9 cellular contexts compared by ENCODE assay signal in the genomic region with DNA sequence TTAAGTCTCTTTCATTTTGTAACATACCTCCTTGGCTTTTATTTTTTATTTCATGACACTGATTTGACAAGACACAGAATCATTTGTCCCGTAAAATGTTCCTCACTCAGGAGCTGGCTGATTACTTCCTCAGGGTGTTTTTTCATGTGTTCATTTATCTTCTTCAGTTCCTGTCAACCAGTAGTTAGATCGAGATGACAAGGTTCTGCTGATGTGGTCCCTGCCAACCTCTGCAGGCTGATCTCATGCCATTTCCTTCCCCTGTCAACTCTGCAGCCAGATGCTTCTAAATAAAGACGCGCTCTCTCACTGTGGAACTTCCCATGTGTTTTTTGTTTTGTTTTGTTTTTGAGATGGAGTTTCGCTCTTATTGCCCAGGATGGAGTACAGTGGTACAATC. TPM values are rescaled to one million over a fixed set of nuclear protein-coding genes. Genes with fewer than 3 reads are reported as not detected.
DNase-seq lines count a peak whose midpoint lies in the region; ATAC-seq, FAIRE-seq and TF ChIP-seq lines count a peak whose summit lies in the region.
"Had no signal": no experiment of that assay in that cellular context is flagged by ENCODE, and none has a peak within 500 bp of the region (broad histone marks: within the 10 kb centered on the region; RNA-seq: fewer than 3 reads in every experiment).

No MANE protein-coding gene starts in this region.

- no peak overlapping the region for H3K4me3 ChIP-seq in endothelial cell of umbilical vein (replicated peaks in 1 of 3; ENCODE audit: insufficient read depth in 1 of 3, low read depth in 1 of 3, low read length in 3 of 3)

- H3K79me2 ChIP-seq in endothelial cell of umbilical vein (ENCODE audit: control insufficient read depth, insufficient read depth, low read length) (no peaks in the 10 kb centered on the region), H9 (ENCODE audit: insufficient read depth, low read length) (no peaks in the 10 kb centered on the region)

- no peak overlapping the region for H2BK12ac ChIP-seq in H9 (ENCODE audit: insufficient read length, low read depth, low read length)

- H3K4me2 ChIP-seq in endothelial cell of umbilical vein (ENCODE audit: insufficient read depth, low read length), result peak overlapping the region; percentile 24
- no peak overlapping the region for H3K4me2 ChIP-seq in H9 (ENCODE audit: insufficient read depth, insufficient read length, low read length)

- no peak overlapping the region for H4K91ac ChIP-seq in H9 (ENCODE audit: insufficient read length, low read depth, low read length)

- H3K27me3 ChIP-seq in endothelial cell of umbilical vein (ENCODE audit: control insufficient read depth in 2 of 2, insufficient read depth in 2 of 2, low read length in 2 of 2) (peaks cover 2 to 9% of the 10 kb centered on the region in 2 experiments), H9 (ENCODE audit: insufficient read depth, low read length) (no peaks in the 10 kb centered on the region; the same call in 1 of the 2 replicates)

- TF ChIP-seq POLR2A in endothelial cell of umbilical vein (IDR thresholded peaks at IDR 0.05; ENCODE audit: low read depth, low read length), result no peak

- no peak overlapping the region for H3K9ac ChIP-seq in endothelial cell of umbilical vein (replicated peaks; ENCODE audit: extremely low read depth, insufficient read depth, low read length)
- H3K9ac ChIP-seq in H9 (ENCODE audit: extremely low read depth, insufficient read length, low read length), result no peak overlapping the region

- no peak overlapping the region for H2AFZ ChIP-seq in endothelial cell of umbilical vein (ENCODE audit: low read depth, low read length)
- no peak overlapping the region for H2AFZ ChIP-seq in H9 (ENCODE audit: low read length)

- no peaks in the 10 kb centered on the region for H3K36me3 ChIP-seq in endothelial cell of umbilical vein (ENCODE audit: control insufficient read depth in 2 of 2, extremely low read depth in 1 of 2, insufficient read depth in 2 of 2, low read length in 2 of 2)

- H4K20me1 ChIP-seq in endothelial cell of umbilical vein (replicated peaks; ENCODE audit: control insufficient read depth, extremely low read depth, insufficient read depth, low read length) (no peaks in the 10 kb centered on the region), H9 (ENCODE audit: control insufficient read depth, insufficient read depth, insufficient read length) (no peaks in the 10 kb centered on the region)

- no peaks in the 10 kb centered on the region for H3K36me3 Mint-ChIP-seq in activated T-cell treated with anti-CD3 and anti-CD28 coated beads, Interleukin-2, amount 50 U/mL, for 4 hours (ENCODE audit: insufficient read depth)
- no peaks in the 10 kb centered on the region for H3K36me3 Mint-ChIP-seq in stimulated activated naive B cell treated with anti-CD40 and anti-IgM and Interleukin-4, amounts not matched to agents 10 μg/mL and 1 μg/mL and 100 μg/mL, for 72 hours
- H3K36me3 Mint-ChIP-seq in H9 (ENCODE audit: insufficient read depth in 1 of 3, low read depth in 3 of 3), result no peaks in the 10 kb centered on the region

- no peaks in the 10 kb centered on the region for H3K9me3 Mint-ChIP-seq in activated T-cell treated with anti-CD3 and anti-CD28 coated beads, Interleukin-2, amount 50 U/mL, for 4 hours
- no peaks in the 10 kb centered on the region for H3K9me3 Mint-ChIP-seq in stimulated activated naive B cell treated with anti-CD40 and anti-IgM and Interleukin-4, amounts not matched to agents 10 μg/mL and 1 μg/mL and 100 μg/mL, for 72 hours
- no peaks in the 10 kb centered on the region for H3K9me3 Mint-ChIP-seq in H9

- H2AK5ac ChIP-seq in H9 (ENCODE audit: insufficient read length, low read length), result no peak overlapping the region

- peaks cover 12% of the 10 kb centered on the region for H3K4me1 Mint-ChIP-seq in activated T-cell treated with anti-CD3 and anti-CD28 coated beads, Interleukin-2, amount 50 U/mL, for 4 hours (ENCODE audit: low read depth)
- peaks cover 15 to 32% of the 10 kb centered on the region in 2 donors for H3K4me1 Mint-ChIP-seq in stimulated activated naive B cell treated with anti-CD40 and anti-IgM and Interleukin-4, amounts not matched to agents 10 μg/mL and 1 μg/mL and 100 μg/mL, for 72 hours
- H3K4me1 Mint-ChIP-seq in H9, result peaks cover 20 to 21% of the 10 kb centered on the region in 2 experiments

- WGBS in H9 (ENCODE audit: extremely low coverage, insufficient read length, low lambda C conversion rate), result no CpG with 5 or more reads among the region's 5 CpGs

- DNase-seq in activated T-cell treated with anti-CD3 and anti-CD28 coated beads, Interleukin-2, amount 50 U/mL, for 4 hours, result no peak
- DNase-seq in activated T-cell treated with anti-CD3 and anti-CD28 coated beads, Interleukin-2, amount 50 U/mL, for 48 hours, result no peak
- DNase-seq in endothelial cell of umbilical vein (ENCODE audit: low read depth, low spot score) (peak; percentile 48), COLO829 (ENCODE audit: low spot score) (no peak), NCI-H446 treated with DMSO at 0.1 percent for 48 hours (lab: John Stamatoyannopoulos, UW) (no peak), H9 (no peak)
- no peak for DNase-seq in stimulated activated naive B cell treated with anti-CD40 and anti-IgM and Interleukin-4, amounts not matched to agents 10 μg/mL and 1 μg/mL and 100 μg/mL, for 72 hours
- DNase-seq: NCI-H1105 treated with DMSO at 0.1 percent for 48 hours had no signal

- intact Hi-C loops in endothelial cell of umbilical vein (cut with micrococcal nuclease), result no loop called here

- H3K14ac ChIP-seq in H9 (ENCODE audit: insufficient read depth, low read length), result no peak overlapping the region

- dilution Hi-C loops in endothelial cell of umbilical vein (cut with MboI; ENCODE audit: extremely low pct_ligation_motif_present, low sequenced_read_pairs), result no loop called here

- no peak overlapping the region for H2BK20ac ChIP-seq in H9 (ENCODE audit: low read depth, low read length, poor library complexity, severe bottlenecking)

- H3K27ac ChIP-seq in endothelial cell of umbilical vein (ENCODE audit: insufficient read depth, low read depth, low read length) (no peak overlapping the region), H9 (ENCODE audit: insufficient read length, low read depth, low read length) (no peak overlapping the region)

- no peak overlapping the region for H4K8ac ChIP-seq in H9 (replicated peaks; ENCODE audit: insufficient read length, low read depth, low read length)

- H3K23ac ChIP-seq in H9 (ENCODE audit: insufficient read length, low read depth, low read length), result no peak overlapping the region

- CTCF ChIA-PET in endothelial cell of umbilical vein (lab: Charles Lee), result interaction anchor here (0.9 to 1.3 kb wide), 2 partner anchors 12 to 18 kb away, joined by 3 read pairs; no protein-coding TSS in a partner anchor

- ATAC-seq in activated T-cell treated with anti-CD3 and anti-CD28 coated beads, Interleukin-2, amount 50 U/mL, for 4 hours, result peak; percentile 66 to 84
- ATAC-seq in SK-N-SH treated with all-trans-retinoic acid at 6 μM for 48 hours, result peak; percentile 59
- ATAC-seq in stimulated activated naive B cell treated with anti-CD40 and anti-IgM and Interleukin-4, amounts not matched to agents 10 μg/mL and 1 μg/mL and 100 μg/mL, for 72 hours (replicated peaks), result peak; percentile 89 to 92

- peak overlapping the region; percentile 52 for H3K27ac Mint-ChIP-seq in stimulated activated naive B cell treated with anti-CD40 and anti-IgM and Interleukin-4, amounts not matched to agents 10 μg/mL and 1 μg/mL and 100 μg/mL, for 72 hours
- H3K27ac Mint-ChIP-seq in H9, result no peak overlapping the region

- no peak overlapping the region for H3K18ac ChIP-seq in H9 (ENCODE audit: insufficient read length, low read depth, low read length)

- BruUV-seq in endothelial cell of umbilical vein (replicated peaks; lab: Mats Ljungman, UMichigan), result no TSS peak

- H3K27me3 Mint-ChIP-seq in activated T-cell treated with anti-CD3 and anti-CD28 coated beads, Interleukin-2, amount 50 U/mL, for 4 hours (ENCODE audit: low read depth), result peaks cover 24% of the 10 kb centered on the region
- H3K27me3 Mint-ChIP-seq in stimulated activated naive B cell treated with anti-CD40 and anti-IgM and Interleukin-4, amounts not matched to agents 10 μg/mL and 1 μg/mL and 100 μg/mL, for 72 hours, result peaks cover 45 to 69% of the 10 kb centered on the region in 2 donors
- peaks cover 68% of the 10 kb centered on the region for H3K27me3 Mint-ChIP-seq in H9 (ENCODE audit: low read depth)

- no peaks in the 10 kb centered on the region for H3K23me2 ChIP-seq in H9 (ENCODE audit: insufficient read length, low read depth, low read length, poor library complexity, severe bottlenecking)

- POLR2A ChIA-PET in endothelial cell of umbilical vein (lab: Charles Lee), result no interaction called here

- peak; percentile 88 for FAIRE-seq in endothelial cell of umbilical vein (lab: Jason Lieb, UNC)

- no peak overlapping the region for H4K5ac ChIP-seq in H9 (ENCODE audit: insufficient read length, low read depth, low read length)

- H3K9me3 ChIP-seq in endothelial cell of umbilical vein (replicated peaks; ENCODE audit: control insufficient read depth, insufficient read depth, low read length) (no peaks in the 10 kb centered on the region), H9 (ENCODE audit: control insufficient read depth, low read depth, low read length) (no peaks in the 10 kb centered on the region)

- no peak overlapping the region for H3K56ac ChIP-seq in H9 (ENCODE audit: insufficient read length, low read depth, low read length)

- peaks cover 8% of the 10 kb centered on the region for H3K4me1 ChIP-seq in endothelial cell of umbilical vein (ENCODE audit: control insufficient read depth, extremely low read depth, insufficient read depth, low read length)
- H3K4me1 ChIP-seq in H9 (ENCODE audit: insufficient read depth, low read length), result no peaks in the 10 kb centered on the region

- H3K4ac ChIP-seq in H9 (ENCODE audit: low read depth, low read length), result no peak overlapping the region

- H2BK5ac ChIP-seq in H9 (ENCODE audit: insufficient read length, low read length), result no peak overlapping the region

- H3T11ph ChIP-seq in H9 (ENCODE audit: low read length), result no peak overlapping the region

- TF ChIP-seq CTCF in endothelial cell of umbilical vein (IDR thresholded peaks at IDR 0.05; ENCODE audit: extremely low read depth in 1 of 2, insufficient read depth in 1 of 2, low read depth in 1 of 2, low read length in 2 of 2) (no peak), H9 (conservative IDR thresholded peaks at IDR 0.05) (no peak)

- peak overlapping the region; percentile 48 for H3K4me3 Mint-ChIP-seq in activated T-cell treated with anti-CD3 and anti-CD28 coated beads, Interleukin-2, amount 50 U/mL, for 4 hours
- H3K4me3 Mint-ChIP-seq in stimulated activated naive B cell treated with anti-CD40 and anti-IgM and Interleukin-4, amounts not matched to agents 10 μg/mL and 1 μg/mL and 100 μg/mL, for 72 hours, result peak overlapping the region; percentile 50 to 63
- no peak overlapping the region; a peak in 1 of 5 replicates for H3K4me3 Mint-ChIP-seq in H9

- no peak overlapping the region for H2BK120ac ChIP-seq in H9 (ENCODE audit: low read depth, low read length, poor library complexity, severe bottlenecking)

- H3K79me1 ChIP-seq in H9 (ENCODE audit: insufficient read depth, low read depth, low read length, poor library complexity, severe bottlenecking), result no peaks in the 10 kb centered on the region

- no peaks in the 10 kb centered on the region for H3K9me1 ChIP-seq in endothelial cell of umbilical vein (replicated peaks; ENCODE audit: control insufficient read depth, extremely low read depth, insufficient read depth, low read length)

- H2BK15ac ChIP-seq in H9 (ENCODE audit: low read depth, low read length), result no peak overlapping the region

RNA-seq across cellular contexts. Expression of a gene that starts 8.1 kb away (rescaled TPM):
- 1 to 10 TPM in 2 of 3 donors, under 1 TPM in 1; 0.76 to 1.5 (median 1.3) TPM for total RNA-seq in activated T-cell treated with anti-CD3 and anti-CD28 coated beads, Interleukin-2, amount 50 U/mL, for 4 hours
- total RNA-seq in endothelial cell of umbilical vein (4.8 and 5.4 TPM in 2 replicates), H9 (2021) (4.2 and 4.5 TPM in 2 replicates)
- 6.1 and 7.3 TPM in 2 replicates for polyA plus RNA-seq in endothelial cell of umbilical vein
- 4.0 and 4.6 TPM in 2 replicates for polyA plus RNA-seq in endothelial cell of umbilical vein (2011; cell fraction: cytosol; rRNA removed)
- 1.1 and 1.7 TPM in 2 replicates for polyA plus RNA-seq in endothelial cell of umbilical vein (2011; cell fraction: nucleus; rRNA removed)
- 4.5 and 5.3 TPM in 2 replicates for polyA plus RNA-seq in endothelial cell of umbilical vein (2012)
- polyA minus RNA-seq in endothelial cell of umbilical vein, result 4.6 and 4.7 TPM in 2 replicates
- polyA minus RNA-seq in endothelial cell of umbilical vein (2011; cell fraction: cytosol; rRNA and poly(A)+ RNA removed), result 3.6 TPM
- 0.67 and 0.87 TPM in 2 replicates for polyA minus RNA-seq in endothelial cell of umbilical vein (2011; cell fraction: nucleus; rRNA and poly(A)+ RNA removed)

RNA-seq across cellular contexts. Expression of a gene that starts 8.2 kb away (rescaled TPM):
- total RNA-seq in activated T-cell treated with anti-CD3 and anti-CD28 coated beads, Interleukin-2, amount 50 U/mL, for 4 hours, result under 1 TPM in 1 of 3 donors, not detected in 2; 0.13 TPM
- total RNA-seq in endothelial cell of umbilical vein (0.44 TPM in 1 of 2 replicates, not detected in the other), H9 (2021) (0.42 and 0.44 TPM in 2 replicates)
- polyA plus RNA-seq in endothelial cell of umbilical vein, result 0.12 and 0.18 TPM in 2 replicates
- 0.08 and 0.11 TPM in 2 replicates for polyA plus RNA-seq in endothelial cell of umbilical vein (2011; cell fraction: cytosol; rRNA removed)
- polyA plus RNA-seq in endothelial cell of umbilical vein (2011; cell fraction: nucleus; rRNA removed), result 0.37 and 0.38 TPM in 2 replicates
- polyA plus RNA-seq in endothelial cell of umbilical vein (2012), result not detected in 2 replicates
- 0.17 TPM in 1 of 2 replicates, not detected in the other for polyA minus RNA-seq in endothelial cell of umbilical vein
- polyA minus RNA-seq in endothelial cell of umbilical vein (2011; cell fraction: cytosol; rRNA and poly(A)+ RNA removed), result not detected
- not detected in 2 replicates for polyA minus RNA-seq in endothelial cell of umbilical vein (2011; cell fraction: nucleus; rRNA and poly(A)+ RNA removed)

RNA-seq across cellular contexts. Expression of a gene that starts 16.6 kb away (rescaled TPM):
- 10 to 100 TPM; 19.6 to 21.6 (median 20.6) TPM for total RNA-seq in activated T-cell treated with anti-CD3 and anti-CD28 coated beads, Interleukin-2, amount 50 U/mL, for 4 hours
- 11.7 and 12.9 TPM in 2 replicates for total RNA-seq in endothelial cell of umbilical vein
- polyA plus RNA-seq in endothelial cell of umbilical vein, result 21.2 and 23.8 TPM in 2 replicates
- 32.7 and 34.8 TPM in 2 replicates for polyA plus RNA-seq in endothelial cell of umbilical vein (2011; cell fraction: cytosol; rRNA removed)
- 18.5 and 19.4 TPM in 2 replicates for polyA plus RNA-seq in endothelial cell of umbilical vein (2011; cell fraction: nucleus; rRNA removed)
- polyA plus RNA-seq in endothelial cell of umbilical vein (2012), result 12.4 and 16.5 TPM in 2 replicates
- 7.7 and 21.5 TPM in 2 replicates for polyA minus RNA-seq in endothelial cell of umbilical vein
- polyA minus RNA-seq in endothelial cell of umbilical vein (2011; cell fraction: cytosol; rRNA and poly(A)+ RNA removed), result 19.8 TPM
- polyA minus RNA-seq in endothelial cell of umbilical vein (2011; cell fraction: nucleus; rRNA and poly(A)+ RNA removed), result 1.7 and 5.6 TPM in 2 replicates
- 17.5 and 19.5 TPM in 2 replicates for total RNA-seq in H9 (2021)

RNA-seq across cellular contexts. Expression of a gene that starts 23.8 kb away (rescaled TPM):
- total RNA-seq in activated T-cell treated with anti-CD3 and anti-CD28 coated beads, Interleukin-2, amount 50 U/mL, for 4 hours, result not detected
- total RNA-seq in endothelial cell of umbilical vein (not detected in 2 replicates), H9 (2021) (not detected in 2 replicates)
- polyA plus RNA-seq in endothelial cell of umbilical vein, result not detected in 2 replicates
- not detected in 2 replicates for polyA plus RNA-seq in endothelial cell of umbilical vein (2011; cell fraction: cytosol; rRNA removed)
- polyA plus RNA-seq in endothelial cell of umbilical vein (2011; cell fraction: nucleus; rRNA removed), result not detected in 2 replicates
- polyA plus RNA-seq in endothelial cell of umbilical vein (2012), result not detected in 2 replicates
- not detected in 2 replicates for polyA minus RNA-seq in endothelial cell of umbilical vein
- not detected for polyA minus RNA-seq in endothelial cell of umbilical vein (2011; cell fraction: cytosol; rRNA and poly(A)+ RNA removed)
- not detected in 2 replicates for polyA minus RNA-seq in endothelial cell of umbilical vein (2011; cell fraction: nucleus; rRNA and poly(A)+ RNA removed)

RNA-seq across cellular contexts. Expression of a gene that starts 37.4 kb away (rescaled TPM):
- 10 to 100 TPM; 89.7 to 99.4 (median 94.7) TPM for total RNA-seq in activated T-cell treated with anti-CD3 and anti-CD28 coated beads, Interleukin-2, amount 50 U/mL, for 4 hours
- total RNA-seq in endothelial cell of umbilical vein (21.3 and 25.2 TPM in 2 replicates), H9 (2021) (75.3 and 81.1 TPM in 2 replicates)
- 18.6 and 19.1 TPM in 2 replicates for polyA plus RNA-seq in endothelial cell of umbilical vein
- polyA plus RNA-seq in endothelial cell of umbilical vein (2011; cell fraction: cytosol; rRNA removed), result 16.6 and 19.0 TPM in 2 replicates
- 21.1 and 22.8 TPM in 2 replicates for polyA plus RNA-seq in endothelial cell of umbilical vein (2011; cell fraction: nucleus; rRNA removed)
- polyA plus RNA-seq in endothelial cell of umbilical vein (2012), result 18.6 and 24.9 TPM in 2 replicates
- polyA minus RNA-seq in endothelial cell of umbilical vein, result 11.4 TPM in 2 replicates
- polyA minus RNA-seq in endothelial cell of umbilical vein (2011; cell fraction: cytosol; rRNA and poly(A)+ RNA removed), result 14.8 TPM
- polyA minus RNA-seq in endothelial cell of umbilical vein (2011; cell fraction: nucleus; rRNA and poly(A)+ RNA removed), result 3.7 and 4.7 TPM in 2 replicates

Comparison
In these comparisons a context has a peak if more than half of its experiments do, and no peak if none do; other contexts are left out.
1. H3K4me3 Mint-ChIP-seq: peak in activated T-cell treated with anti-CD3 and anti-CD28 coated beads, Interleukin-2, amount 50 U/mL, for 4 hours (single experiment) and stimulated activated naive B cell treated with anti-CD40 and anti-IgM and Interleukin-4, amounts not matched to agents 10 μg/mL and 1 μg/mL and 100 μg/mL, for 72 hours (2 of 2); none in H9 (0 of 2).
2. Peak in every context shown above with its lines, with median percentiles within 50 percentile points of each other: ATAC-seq.